ENCODE assay signal across 2 cellular contexts in the genomic region with DNA sequence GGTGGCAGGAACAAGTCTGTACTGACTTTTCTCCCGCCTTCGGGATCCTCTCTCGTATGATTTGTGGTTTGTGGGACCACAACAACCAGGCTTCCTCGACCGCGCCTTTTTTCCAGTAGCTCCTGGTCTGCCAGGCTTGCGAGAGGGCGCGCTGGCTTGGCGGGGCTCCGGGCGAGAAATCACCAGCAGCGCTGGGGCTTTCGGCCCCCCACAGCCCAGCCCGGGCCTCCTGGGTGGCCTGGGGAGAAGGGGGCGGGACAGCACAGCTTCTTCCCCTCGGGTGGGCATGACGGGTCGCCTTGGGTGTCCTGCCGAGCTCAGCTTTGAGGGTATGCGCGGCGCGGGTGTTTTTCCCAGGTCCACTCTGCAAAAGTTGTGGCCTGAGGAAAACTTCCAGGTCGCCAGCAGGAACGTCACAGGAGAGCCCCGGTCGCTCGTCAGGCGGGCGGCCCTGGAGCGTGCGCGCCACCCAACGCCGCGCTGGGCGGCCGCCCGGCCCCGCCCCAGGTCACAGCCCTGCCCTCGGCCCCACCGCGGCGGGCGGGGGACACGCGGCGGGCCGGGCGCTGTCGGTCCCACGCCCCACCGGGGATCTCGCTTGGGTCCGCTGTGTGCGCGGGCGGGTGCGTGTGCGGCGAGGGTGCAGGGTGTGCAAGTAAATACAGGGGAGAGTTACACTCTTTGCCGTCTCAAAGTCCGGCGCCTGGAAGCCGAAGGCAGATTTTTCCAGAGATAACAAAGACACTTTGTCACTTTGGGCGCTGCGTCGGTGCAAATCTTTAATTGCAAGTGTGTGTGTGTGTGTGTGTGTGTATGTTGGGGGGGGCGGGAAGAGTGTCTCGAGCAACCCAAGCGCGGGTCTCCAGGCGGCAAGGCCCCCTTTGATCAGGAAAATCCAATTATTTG.
TF ChIP-seq lines count a peak whose summit lies in the region.

No MANE protein-coding gene starts in this region.

TF ChIP-seq in SK-N-SH, 30 proteins besides CTCF, POLR2A, EP300 and RAD21 (continued from another document):
- TF ChIP-seq, protein P1, sequence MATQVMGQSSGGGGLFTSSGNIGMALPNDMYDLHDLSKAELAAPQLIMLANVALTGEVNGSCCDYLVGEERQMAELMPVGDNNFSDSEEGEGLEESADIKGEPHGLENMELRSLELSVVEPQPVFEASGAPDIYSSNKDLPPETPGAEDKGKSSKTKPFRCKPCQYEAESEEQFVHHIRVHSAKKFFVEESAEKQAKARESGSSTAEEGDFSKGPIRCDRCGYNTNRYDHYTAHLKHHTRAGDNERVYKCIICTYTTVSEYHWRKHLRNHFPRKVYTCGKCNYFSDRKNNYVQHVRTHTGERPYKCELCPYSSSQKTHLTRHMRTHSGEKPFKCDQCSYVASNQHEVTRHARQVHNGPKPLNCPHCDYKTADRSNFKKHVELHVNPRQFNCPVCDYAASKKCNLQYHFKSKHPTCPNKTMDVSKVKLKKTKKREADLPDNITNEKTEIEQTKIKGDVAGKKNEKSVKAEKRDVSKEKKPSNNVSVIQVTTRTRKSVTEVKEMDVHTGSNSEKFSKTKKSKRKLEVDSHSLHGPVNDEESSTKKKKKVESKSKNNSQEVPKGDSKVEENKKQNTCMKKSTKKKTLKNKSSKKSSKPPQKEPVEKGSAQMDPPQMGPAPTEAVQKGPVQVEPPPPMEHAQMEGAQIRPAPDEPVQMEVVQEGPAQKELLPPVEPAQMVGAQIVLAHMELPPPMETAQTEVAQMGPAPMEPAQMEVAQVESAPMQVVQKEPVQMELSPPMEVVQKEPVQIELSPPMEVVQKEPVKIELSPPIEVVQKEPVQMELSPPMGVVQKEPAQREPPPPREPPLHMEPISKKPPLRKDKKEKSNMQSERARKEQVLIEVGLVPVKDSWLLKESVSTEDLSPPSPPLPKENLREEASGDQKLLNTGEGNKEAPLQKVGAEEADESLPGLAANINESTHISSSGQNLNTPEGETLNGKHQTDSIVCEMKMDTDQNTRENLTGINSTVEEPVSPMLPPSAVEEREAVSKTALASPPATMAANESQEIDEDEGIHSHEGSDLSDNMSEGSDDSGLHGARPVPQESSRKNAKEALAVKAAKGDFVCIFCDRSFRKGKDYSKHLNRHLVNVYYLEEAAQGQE (IDR thresholded peaks at IDR 0.05; ENCODE audit: low read depth, low read length) = no peak
- TF ChIP-seq NRF1 (IDR thresholded peaks at IDR 0.05; ENCODE audit: low read depth, low read length) = no peak

TF ChIP-seq in SK-N-SH treated with all-trans-retinoic acid at 6 μM for 48 hours, 23 proteins besides CTCF, POLR2A, EP300 and RAD21 (continued from another document):
- TF ChIP-seq, protein P2, sequence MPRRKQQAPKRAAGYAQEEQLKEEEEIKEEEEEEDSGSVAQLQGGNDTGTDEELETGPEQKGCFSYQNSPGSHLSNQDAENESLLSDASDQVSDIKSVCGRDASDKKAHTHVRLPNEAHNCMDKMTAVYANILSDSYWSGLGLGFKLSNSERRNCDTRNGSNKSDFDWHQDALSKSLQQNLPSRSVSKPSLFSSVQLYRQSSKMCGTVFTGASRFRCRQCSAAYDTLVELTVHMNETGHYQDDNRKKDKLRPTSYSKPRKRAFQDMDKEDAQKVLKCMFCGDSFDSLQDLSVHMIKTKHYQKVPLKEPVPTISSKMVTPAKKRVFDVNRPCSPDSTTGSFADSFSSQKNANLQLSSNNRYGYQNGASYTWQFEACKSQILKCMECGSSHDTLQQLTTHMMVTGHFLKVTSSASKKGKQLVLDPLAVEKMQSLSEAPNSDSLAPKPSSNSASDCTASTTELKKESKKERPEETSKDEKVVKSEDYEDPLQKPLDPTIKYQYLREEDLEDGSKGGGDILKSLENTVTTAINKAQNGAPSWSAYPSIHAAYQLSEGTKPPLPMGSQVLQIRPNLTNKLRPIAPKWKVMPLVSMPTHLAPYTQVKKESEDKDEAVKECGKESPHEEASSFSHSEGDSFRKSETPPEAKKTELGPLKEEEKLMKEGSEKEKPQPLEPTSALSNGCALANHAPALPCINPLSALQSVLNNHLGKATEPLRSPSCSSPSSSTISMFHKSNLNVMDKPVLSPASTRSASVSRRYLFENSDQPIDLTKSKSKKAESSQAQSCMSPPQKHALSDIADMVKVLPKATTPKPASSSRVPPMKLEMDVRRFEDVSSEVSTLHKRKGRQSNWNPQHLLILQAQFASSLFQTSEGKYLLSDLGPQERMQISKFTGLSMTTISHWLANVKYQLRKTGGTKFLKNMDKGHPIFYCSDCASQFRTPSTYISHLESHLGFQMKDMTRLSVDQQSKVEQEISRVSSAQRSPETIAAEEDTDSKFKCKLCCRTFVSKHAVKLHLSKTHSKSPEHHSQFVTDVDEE (CRISPR knock-in tag; IDR thresholded peaks at IDR 0.05) = no peak
- TF ChIP-seq CSRNP3 (CRISPR knock-in tag; IDR thresholded peaks at IDR 0.05) = no peak
- TF ChIP-seq, protein P3, sequence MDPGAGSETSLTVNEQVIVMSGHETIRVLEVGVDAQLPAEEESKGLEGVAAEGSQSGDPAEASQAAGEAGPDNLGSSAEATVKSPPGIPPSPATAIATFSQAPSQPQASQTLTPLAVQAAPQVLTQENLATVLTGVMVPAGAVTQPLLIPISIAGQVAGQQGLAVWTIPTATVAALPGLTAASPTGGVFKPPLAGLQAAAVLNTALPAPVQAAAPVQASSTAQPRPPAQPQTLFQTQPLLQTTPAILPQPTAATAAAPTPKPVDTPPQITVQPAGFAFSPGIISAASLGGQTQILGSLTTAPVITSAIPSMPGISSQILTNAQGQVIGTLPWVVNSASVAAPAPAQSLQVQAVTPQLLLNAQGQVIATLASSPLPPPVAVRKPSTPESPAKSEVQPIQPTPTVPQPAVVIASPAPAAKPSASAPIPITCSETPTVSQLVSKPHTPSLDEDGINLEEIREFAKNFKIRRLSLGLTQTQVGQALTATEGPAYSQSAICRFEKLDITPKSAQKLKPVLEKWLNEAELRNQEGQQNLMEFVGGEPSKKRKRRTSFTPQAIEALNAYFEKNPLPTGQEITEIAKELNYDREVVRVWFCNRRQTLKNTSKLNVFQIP (CRISPR knock-in tag; IDR thresholded peaks at IDR 0.05; ENCODE audit: borderline replicate concordance, low read depth) = no peak
TF ChIP-seq in SK-N-SH treated with all-trans-retinoic acid at 6 μM for 48 hours: peak in this region for 0.
